In genomic region chr16:70298988-70299938, GRCh38 we compare ENCODE assay signal across 1 cellular context.
A peak's percentile ranks its signal among the peaks of the same experiment; 100 is the strongest.
TF ChIP-seq lines count a peak whose summit lies in the region.

Gene DDX19B, plus strand, starts transcription at chr16:70299186. Its CDS starts 112 bp downstream, at chr16:70299298.

TF ChIP-seq in GM12878, 131 proteins besides CTCF, POLR2A, EP300 and RAD21 (continued from another document and continues in another):
- TF ChIP-seq MEF2B (IDR thresholded peaks at IDR 0.05; ENCODE audit: partially characterized antibody, poor library complexity, severe bottlenecking) (peak; percentile 19), E4F1 (IDR thresholded peaks at IDR 0.05; ENCODE audit: borderline replicate concordance, partially characterized antibody) (no peak), BHLHE40 (IDR thresholded peaks at IDR 0.05; ENCODE audit: borderline replicate concordance in 1 of 2, low read depth in 2 of 2, low read length in 1 of 2) (peak in 1 of 2 experiments; percentile 79; a peak in 2 of 4 replicates), ZZZ3 (IDR thresholded peaks at IDR 0.05; ENCODE audit: control insufficient read depth, insufficient read length, low read depth) (no peak), ZNF217 (IDR thresholded peaks at IDR 0.05) (no peak), ZNF384 (IDR thresholded peaks at IDR 0.05; ENCODE audit: borderline replicate concordance, low read depth, low read length) (no peak), EED (IDR thresholded peaks at IDR 0.05; ENCODE audit: low read depth) (0 out of 2 replicates have a peak, but pooled peaks have one; percentile 39), HDAC2 (IDR thresholded peaks at IDR 0.05) (no peak), RELA (IDR thresholded peaks at IDR 0.05; ENCODE audit: borderline replicate concordance, partially characterized antibody) (peak; percentile 36), POU2F2 (IDR thresholded peaks at IDR 0.05; ENCODE audit: borderline replicate concordance, low read depth, low read length) (peak; percentile 60; the same call in 1 of the 3 replicates), SRF (IDR thresholded peaks at IDR 0.05; ENCODE audit: low read depth in 2 of 2, low read length in 2 of 2) (peak in 1 of 2 experiments; percentile 70; a peak in 1 of 4 replicates), MLLT1 (IDR thresholded peaks at IDR 0.05) (peak; percentile 64; the same call in 1 of the 2 replicates), JUNB (IDR thresholded peaks at IDR 0.05) (no peak), ETV6 (conservative IDR thresholded peaks at IDR 0.05 in 1 of 2, IDR thresholded peaks at IDR 0.05 in 1 of 2; ENCODE audit: borderline replicate concordance in 1 of 2, low read depth in 1 of 2) (no peak), ZNF274 (IDR thresholded peaks at IDR 0.05; ENCODE audit: insufficient read depth, insufficient read length) (no peak), MEF2A (IDR thresholded peaks at IDR 0.05; ENCODE audit: insufficient read depth, low read depth, low read length) (no peak), TCF3 (IDR thresholded peaks at IDR 0.05; ENCODE audit: borderline replicate concordance, insufficient read depth, low read depth, low read length) (peak; percentile 52; the same call in 1 of the 2 replicates), IRF3 (IDR thresholded peaks at IDR 0.05) (no peak), POLR2AphosphoS5 (IDR thresholded peaks at IDR 0.05; ENCODE audit: low read length) (peak; percentile 94), MXI1 (IDR thresholded peaks at IDR 0.05; ENCODE audit: low read depth, low read length) (peak; percentile 72), ZBED1 (IDR thresholded peaks at IDR 0.05; ENCODE audit: borderline replicate concordance) (no peak), CEBPB (IDR thresholded peaks at IDR 0.05; ENCODE audit: borderline replicate concordance in 1 of 2, low read depth in 2 of 2, low read length in 2 of 2) (no peak), BCL11A (IDR thresholded peaks at IDR 0.05; ENCODE audit: low read depth, low read length) (no peak), KLF5 (IDR thresholded peaks at IDR 0.05; ENCODE audit: partially characterized antibody) (no peak), GABPA (IDR thresholded peaks at IDR 0.05; ENCODE audit: low read depth) (no peak; the same call in 1 of the 2 replicates), RCOR1 (conservative IDR thresholded peaks at IDR 0.05; ENCODE audit: low read depth, low read length) (no peak), MTA3 (IDR thresholded peaks at IDR 0.05; ENCODE audit: borderline replicate concordance, low read length) (no peak), PBX3 (IDR thresholded peaks at IDR 0.05; ENCODE audit: insufficient replicate concordance, low read depth, low read length) (no peak), RAD51 (IDR thresholded peaks at IDR 0.05) (no peak), TBL1XR1 (IDR thresholded peaks at IDR 0.05; ENCODE audit: low read depth, low read length) (no peak), PKNOX1 (IDR thresholded peaks at IDR 0.05) (peak; percentile 55), ATF7 (IDR thresholded peaks at IDR 0.05; ENCODE audit: low read depth) (peak; percentile 31; the same call in 1 of the 2 replicates), BRCA1 (IDR thresholded peaks at IDR 0.05; ENCODE audit: low read depth, low read length) (no peak), SMAD5 (IDR thresholded peaks at IDR 0.05; ENCODE audit: low read depth) (peak; percentile 51; the same call in 1 of the 2 replicates), ASH2L (IDR thresholded peaks at IDR 0.05; ENCODE audit: borderline replicate concordance, low read depth) (no peak), CUX1 (IDR thresholded peaks at IDR 0.05; ENCODE audit: insufficient replicate concordance, low read depth, low read length) (no peak), SMARCA5 (IDR thresholded peaks at IDR 0.05) (peak; percentile 49; the same call in 1 of the 2 replicates), CBX5 (IDR thresholded peaks at IDR 0.05; ENCODE audit: low read depth) (no peak), TCF7 (IDR thresholded peaks at IDR 0.05; ENCODE audit: borderline replicate concordance) (no peak), NFYA (IDR thresholded peaks at IDR 0.05; ENCODE audit: borderline replicate concordance, low read depth, low read length) (no peak), MYC (IDR thresholded peaks at IDR 0.05; ENCODE audit: insufficient read depth, insufficient read length, insufficient replicate concordance, low read length, severe bottlenecking) (peak; percentile 20), ZNF24 (IDR thresholded peaks at IDR 0.05) (no peak), GATAD2B (conservative IDR thresholded peaks at IDR 0.05; ENCODE audit: low read depth) (peak; percentile 65; the same call in 1 of the 2 replicates), EGR1 (IDR thresholded peaks at IDR 0.05; ENCODE audit: borderline replicate concordance in 1 of 2, low read depth in 2 of 2, low read length in 2 of 2) (0 out of 3 replicates have a peak, but pooled peaks of 1 of the 2 experiments have one; percentile 36), SUPT20H (IDR thresholded peaks at IDR 0.05; ENCODE audit: borderline replicate concordance, control insufficient read depth, low read depth, low read length) (no peak), SIX5 (IDR thresholded peaks at IDR 0.05; ENCODE audit: low read depth, low read length, severe bottlenecking) (peak; percentile 0), RBBP5 (conservative IDR thresholded peaks at IDR 0.05) (no peak), FOXM1 (IDR thresholded peaks at IDR 0.05; ENCODE audit: low read depth, low read length) (no peak)
- TF ChIP-seq, protein P1, sequence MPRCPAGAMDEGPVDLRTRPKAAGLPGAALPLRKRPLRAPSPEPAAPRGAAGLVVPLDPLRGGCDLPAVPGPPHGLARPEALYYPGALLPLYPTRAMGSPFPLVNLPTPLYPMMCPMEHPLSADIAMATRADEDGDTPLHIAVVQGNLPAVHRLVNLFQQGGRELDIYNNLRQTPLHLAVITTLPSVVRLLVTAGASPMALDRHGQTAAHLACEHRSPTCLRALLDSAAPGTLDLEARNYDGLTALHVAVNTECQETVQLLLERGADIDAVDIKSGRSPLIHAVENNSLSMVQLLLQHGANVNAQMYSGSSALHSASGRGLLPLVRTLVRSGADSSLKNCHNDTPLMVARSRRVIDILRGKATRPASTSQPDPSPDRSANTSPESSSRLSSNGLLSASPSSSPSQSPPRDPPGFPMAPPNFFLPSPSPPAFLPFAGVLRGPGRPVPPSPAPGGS (IDR thresholded peaks at IDR 0.05; ENCODE audit: borderline replicate concordance, insufficient read depth, low read depth, low read length, poor library complexity, severe bottlenecking) = peak; percentile 10
- TF ChIP-seq, protein P2, sequence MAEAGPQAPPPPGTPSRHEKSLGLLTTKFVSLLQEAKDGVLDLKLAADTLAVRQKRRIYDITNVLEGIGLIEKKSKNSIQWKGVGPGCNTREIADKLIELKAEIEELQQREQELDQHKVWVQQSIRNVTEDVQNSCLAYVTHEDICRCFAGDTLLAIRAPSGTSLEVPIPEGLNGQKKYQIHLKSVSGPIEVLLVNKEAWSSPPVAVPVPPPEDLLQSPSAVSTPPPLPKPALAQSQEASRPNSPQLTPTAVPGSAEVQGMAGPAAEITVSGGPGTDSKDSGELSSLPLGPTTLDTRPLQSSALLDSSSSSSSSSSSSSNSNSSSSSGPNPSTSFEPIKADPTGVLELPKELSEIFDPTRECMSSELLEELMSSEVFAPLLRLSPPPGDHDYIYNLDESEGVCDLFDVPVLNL (IDR thresholded peaks at IDR 0.05; ENCODE audit: low read depth, low read length) = no peak
- TF ChIP-seq, protein P3, sequence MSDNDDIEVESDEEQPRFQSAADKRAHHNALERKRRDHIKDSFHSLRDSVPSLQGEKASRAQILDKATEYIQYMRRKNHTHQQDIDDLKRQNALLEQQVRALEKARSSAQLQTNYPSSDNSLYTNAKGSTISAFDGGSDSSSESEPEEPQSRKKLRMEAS (IDR thresholded peaks at IDR 0.05; ENCODE audit: low read depth, low read length) = peak; percentile 68; the same call in 1 of the 2 replicates
